In genomic region chr2:219519526-219519916, GRCh38 we compare ENCODE assay signal across 35 cellular contexts. TPM values are rescaled to one million over a fixed set of nuclear protein-coding genes. Genes with fewer than 3 reads are reported as not detected.
"Had no signal": no experiment of that assay in that cellular context is flagged by ENCODE, and none has a peak within 500 bp of the region (broad histone marks: within the 10 kb centered on the region; RNA-seq: fewer than 3 reads in every experiment).

No MANE protein-coding gene starts in this region.

- H3K27ac Mint-ChIP-seq: activated CD4-positive, alpha-beta memory T cell treated with anti-CD3 and anti-CD28 coated beads, Interleukin-2, amount 10 ng/mL, durations not matched to agents 7 days and 5 days; activated CD8-positive, alpha-beta memory T cell treated with anti-CD3 and anti-CD28 coated beads, Interleukin-2, amount 10 ng/mL, durations not matched to agents 7 days and 5 days; activated naive CD8-positive, alpha-beta T cell treated with anti-CD3 and anti-CD28 coated beads for 36 hours; activated T-helper 17 cell treated with anti-CD3 and anti-CD28 coated beads, Interleukin-2, amount 50 U/mL, for 72 hours had no signal

- H3K9me3 Mint-ChIP-seq: activated CD4-positive, alpha-beta memory T cell treated with anti-CD3 and anti-CD28 coated beads, Interleukin-2, amount 10 ng/mL, durations not matched to agents 7 days and 5 days; activated naive CD8-positive, alpha-beta T cell treated with anti-CD3 and anti-CD28 coated beads for 36 hours; activated T-helper 17 cell treated with anti-CD3 and anti-CD28 coated beads, Interleukin-2, amount 50 U/mL, for 72 hours had no signal

- H3K4me3 Mint-ChIP-seq: activated CD4-positive, alpha-beta memory T cell treated with anti-CD3 and anti-CD28 coated beads, Interleukin-2, amount 10 ng/mL, durations not matched to agents 7 days and 5 days; activated CD8-positive, alpha-beta memory T cell treated with anti-CD3 and anti-CD28 coated beads, Interleukin-2, amount 10 ng/mL, durations not matched to agents 7 days and 5 days; activated naive CD8-positive, alpha-beta T cell treated with anti-CD3 and anti-CD28 coated beads for 36 hours; activated T-helper 17 cell treated with anti-CD3 and anti-CD28 coated beads, Interleukin-2, amount 50 U/mL, for 72 hours had no signal

- H3K9ac ChIP-seq: KMS-11 had no signal

- ATAC-seq: activated CD8-positive, alpha-beta memory T cell treated with anti-CD3 and anti-CD28 coated beads, Interleukin-2, amount 10 ng/mL, durations not matched to agents 7 days and 5 days; activated T-helper 17 cell treated with anti-CD3 and anti-CD28 coated beads, Interleukin-2, amount 50 U/mL, for 72 hours; Panc1 had no signal

- H3K4me2 ChIP-seq: KMS-11 had no signal

- H3K9me3 ChIP-seq: SJSA1 had no signal

- H3K27ac ChIP-seq: KMS-11, SJSA1, VCaP had no signal

- H3K4me3 ChIP-seq: SJSA1 had no signal

- H3K36me3 ChIP-seq: SJSA1 had no signal

- DNase-seq: activated CD4-positive, alpha-beta memory T cell treated with anti-CD3 and anti-CD28 coated beads, Interleukin-2, amount 10 ng/mL, durations not matched to agents 7 days and 5 days; activated CD4-positive, alpha-beta T cell treated with anti-CD3 and anti-CD28 coated beads for 1 hour; activated CD4-positive, alpha-beta T cell treated with anti-CD3 and anti-CD28 coated beads for 48 hours; activated CD4-positive, CD25-positive, alpha-beta regulatory T cell; activated CD8-positive, alpha-beta memory T cell treated with anti-CD3 and anti-CD28 coated beads for 24 hours; activated CD8-positive, alpha-beta memory T cell treated with anti-CD3 and anti-CD28 coated beads, Interleukin-2, amount 10 ng/mL, durations not matched to agents 7 days and 5 days; activated CD8-positive, alpha-beta memory T cell treated with anti-CD3 and anti-CD28 coated beads, Interleukin-2, amount 50 U/mL, for 48 hours; activated effector memory CD4-positive, alpha-beta T cell treated with anti-CD3 and anti-CD28 coated beads, Interleukin-2, amount 50 U/mL, for 16 hours; activated naive CD4-positive, alpha-beta T cell; activated naive CD4-positive, alpha-beta T cell treated with anti-CD3 and anti-CD28 coated beads, Interleukin-2, amount 50 U/mL, for 16 hours; activated naive CD8-positive, alpha-beta T cell treated with anti-CD3 and anti-CD28 coated beads for 36 hours; activated T-cell treated with anti-CD3 and anti-CD28 coated beads, Interleukin-2, amount 50 U/mL, for 48 hours; amniotic stem cell; aorta; NCI-H1092 treated with DMSO at 0.1 percent for 48 hours; NCI-H146; NCI-H187; NCI-H2029 treated with DMSO at 0.1 percent for 48 hours; NCI-H2107; NCI-H2171; NCI-H510A; NCI-H526; NCI-H774; SHP77 treated with DMSO at 0.1 percent for 48 hours; SW 1271; T-helper 1 cell; T-helper 2 cell; T-helper 9 cell had no signal

- H3K36me3 Mint-ChIP-seq: activated CD8-positive, alpha-beta memory T cell treated with anti-CD3 and anti-CD28 coated beads, Interleukin-2, amount 10 ng/mL, durations not matched to agents 7 days and 5 days; activated naive CD8-positive, alpha-beta T cell treated with anti-CD3 and anti-CD28 coated beads for 36 hours had no signal

RNA-seq across cellular contexts. Expression of gene ASIC4, which starts 5.2 kb away (rescaled TPM):
- total RNA-seq: activated naive CD8-positive, alpha-beta T cell treated with anti-CD3 and anti-CD28 coated beads for 36 hours; LHCN-M2; RPMI7951; SJSA1 had no signal

RNA-seq across cellular contexts. Expression of gene OBSL1, which starts 51.8 kb away (rescaled TPM):
- total RNA-seq: activated CD4-positive, alpha-beta memory T cell treated with anti-CD3 and anti-CD28 coated beads, Interleukin-2, amount 10 ng/mL, durations not matched to agents 7 days and 5 days had no signal
